16 cellular contexts compared by ENCODE assay signal in the genomic region with DNA sequence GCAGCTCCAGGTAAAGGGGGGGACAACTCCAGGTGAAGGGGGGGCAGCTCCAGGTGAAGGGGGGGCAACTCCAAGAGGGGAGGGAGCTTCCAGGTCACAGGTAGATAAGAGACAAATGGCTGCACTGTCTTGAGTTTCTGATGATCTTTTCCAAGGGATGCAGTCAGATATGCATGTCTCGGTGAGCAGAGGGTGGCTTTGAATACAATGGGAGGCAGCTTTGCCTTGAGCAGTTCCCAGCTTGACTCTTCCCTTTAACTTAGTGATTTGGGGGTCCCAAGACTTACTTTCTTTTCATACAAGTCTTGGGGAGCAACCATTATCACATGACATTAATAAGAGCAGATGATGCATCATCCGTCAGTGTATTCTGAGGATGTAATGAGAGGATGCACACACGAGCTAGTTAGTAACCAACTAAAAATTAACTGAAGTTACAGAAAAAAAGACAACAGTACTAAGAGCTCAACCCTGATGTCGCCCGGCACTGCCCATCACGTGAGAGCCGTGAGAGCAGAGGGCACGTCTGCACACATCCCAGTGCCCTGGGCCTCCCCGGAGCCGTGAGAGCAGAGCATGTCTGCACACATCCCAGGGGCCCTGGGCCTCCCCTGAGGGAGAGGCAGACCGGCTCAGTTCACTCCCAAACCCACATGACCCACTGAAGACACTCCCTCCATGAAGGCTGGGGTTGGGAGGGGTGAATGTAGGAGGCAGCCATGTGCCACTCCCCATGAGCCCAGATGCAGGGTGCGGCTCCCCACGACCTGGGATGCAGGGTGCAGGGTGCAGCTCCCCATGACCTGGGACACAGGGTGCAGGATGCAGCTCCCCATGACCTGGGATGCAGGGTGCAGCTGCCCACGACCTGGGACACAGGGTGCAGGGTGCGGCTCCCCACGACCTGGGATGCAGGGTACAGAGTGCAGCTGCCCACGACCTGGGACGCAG. TPM values are rescaled to one million over a fixed set of nuclear protein-coding genes. Genes with fewer than 3 reads are reported as not detected.
A peak's percentile ranks its signal among the peaks of the same experiment; 100 is the strongest.
DNase-seq lines count a peak whose midpoint lies in the region; ATAC-seq and TF ChIP-seq lines count a peak whose summit lies in the region.
"Had no signal": no experiment of that assay in that cellular context is flagged by ENCODE, and none has a peak within 500 bp of the region (broad histone marks: within the 10 kb centered on the region; RNA-seq: fewer than 3 reads in every experiment).

No MANE protein-coding gene starts in this region.

- H3K36me3 ChIP-seq in effector memory CD4-positive, alpha-beta T cell (ENCODE audit: control insufficient read depth, insufficient read depth, low read length): no peaks in the 10 kb centered on the region
- no peaks in the 10 kb centered on the region for H3K36me3 ChIP-seq in body of pancreas (replicated peaks in 1 of 2; ENCODE audit: insufficient read depth in 1 of 2, low read depth in 2 of 2)
- H3K36me3 ChIP-seq: gastrocnemius medialis, sigmoid colon had no signal

- intact Hi-C loops in body of pancreas (cut with DNase I): no loop called here

- no peak overlapping the region for H3K4me3 Mint-ChIP-seq in activated T-cell treated with anti-CD3 and anti-CD28 coated beads, Interleukin-2, amount 50 U/mL, for 72 hours
- H3K4me3 Mint-ChIP-seq: naive B cell had no signal

- no peak for ATAC-seq in body of pancreas
- ATAC-seq in activated T-cell treated with anti-CD3 and anti-CD28 coated beads, Interleukin-2, amount 50 U/mL, for 72 hours (replicated peaks in 1 of 2): no peak
- ATAC-seq: gastrocnemius medialis had no signal

- DNase-seq in HPDE6-E6E7 (ENCODE audit: extremely low spot score): peak; percentile 76
- DNase-seq in foreskin melanocyte: peak; percentile 55
- DNase-seq in retina: peak; percentile 37
- no peak for DNase-seq in GM13977 (ENCODE audit: low spot score)
- no peak for DNase-seq in effector memory CD4-positive, alpha-beta T cell
- no peak for DNase-seq in body of pancreas
- DNase-seq in activated T-cell treated with anti-CD3 and anti-CD28 coated beads, Interleukin-2, amount 50 U/mL, for 72 hours: no peak
- DNase-seq: activated CD4-positive, CD25-positive, alpha-beta regulatory T cell treated with anti-CD3 and anti-CD28 coated beads, Interleukin-2, amount 50 U/mL, for 72 hours; activated T-cell treated with anti-CD3 and anti-CD28 coated beads, Interleukin-2, amount 50 U/mL, for 1 hour; gastrocnemius medialis; kidney glomerular epithelial cell; naive B cell; NCI-H2081 treated with DMSO at 0.1 percent for 48 hours; NK-92 treated with Interleukin-12 subunit alpha and Interleukin-12 subunit beta, amount 100 ng/mL, for 24 hours had no signal

- H3K36me3 Mint-ChIP-seq in activated T-cell treated with anti-CD3 and anti-CD28 coated beads, Interleukin-2, amount 50 U/mL, for 72 hours (ENCODE audit: insufficient read depth in 2 of 2): no peaks in the 10 kb centered on the region
- H3K36me3 Mint-ChIP-seq: naive B cell had no signal

- H3K4me1 ChIP-seq in effector memory CD4-positive, alpha-beta T cell (ENCODE audit: control insufficient read depth, insufficient read depth, low read length, poor library complexity, severe bottlenecking): no peaks in the 10 kb centered on the region
- no peaks in the 10 kb centered on the region for H3K4me1 ChIP-seq in body of pancreas

- H3K27ac ChIP-seq in VCaP (peak overlapping the region; percentile 61), body of pancreas (no peak overlapping the region)
- no peak overlapping the region for H3K27ac ChIP-seq in effector memory CD4-positive, alpha-beta T cell (ENCODE audit: insufficient read depth, low read length, poor library complexity, severe bottlenecking)
- H3K27ac ChIP-seq: gastrocnemius medialis had no signal

- no peaks in the 10 kb centered on the region for H3K9me3 ChIP-seq in effector memory CD4-positive, alpha-beta T cell (ENCODE audit: control insufficient read depth, low read length)
- no peaks in the 10 kb centered on the region for H3K9me3 ChIP-seq in body of pancreas
- H3K9me3 ChIP-seq: gastrocnemius medialis, sigmoid colon had no signal

- no peaks in the 10 kb centered on the region for H3K9me3 Mint-ChIP-seq in activated T-cell treated with anti-CD3 and anti-CD28 coated beads, Interleukin-2, amount 50 U/mL, for 72 hours
- H3K9me3 Mint-ChIP-seq: naive B cell had no signal

- no peaks in the 10 kb centered on the region for H3K27me3 ChIP-seq in effector memory CD4-positive, alpha-beta T cell (replicated peaks; ENCODE audit: control insufficient read depth, insufficient read depth, low read length, poor library complexity, severe bottlenecking)
- H3K27me3 ChIP-seq in body of pancreas: no peaks in the 10 kb centered on the region
- H3K27me3 ChIP-seq: gastrocnemius medialis, sigmoid colon had no signal

- H3K4me1 Mint-ChIP-seq in activated T-cell treated with anti-CD3 and anti-CD28 coated beads, Interleukin-2, amount 50 U/mL, for 72 hours (ENCODE audit: low read depth): peaks cover 3% of the 10 kb centered on the region

- no peak overlapping the region for H3K27ac Mint-ChIP-seq in activated T-cell treated with anti-CD3 and anti-CD28 coated beads, Interleukin-2, amount 50 U/mL, for 72 hours

- TF ChIP-seq CTCF in VCaP (conservative IDR thresholded peaks at IDR 0.05) (no peak), GM13977 (IDR thresholded peaks at IDR 0.05; ENCODE audit: extremely low read depth, insufficient read depth, missing control alignments) (no peak), body of pancreas (IDR thresholded peaks at IDR 0.05) (no peak)

- TF ChIP-seq POLR2A in body of pancreas (IDR thresholded peaks at IDR 0.05): no peak

- no peaks in the 10 kb centered on the region for H3K27me3 Mint-ChIP-seq in activated T-cell treated with anti-CD3 and anti-CD28 coated beads, Interleukin-2, amount 50 U/mL, for 72 hours (ENCODE audit: low read depth)

- in situ Hi-C loops in GM13977 (cut with MboI; ENCODE audit: low pct_unique_long_range_greater_than_20kb, low sequenced_read_pairs, unreplicated experiment): no loop called here

- 54 to 59% methylated on average over 17 of the region's 18 CpGs for WGBS in body of pancreas, 2 donors

- no peak overlapping the region for H3K4me3 ChIP-seq in effector memory CD4-positive, alpha-beta T cell (ENCODE audit: insufficient read depth, low read depth, low read length, poor library complexity, severe bottlenecking)
- H3K4me3 ChIP-seq in body of pancreas: no peak overlapping the region
- H3K4me3 ChIP-seq: gastrocnemius medialis, sigmoid colon had no signal

RNA-seq across cellular contexts. Expression of gene PXDN, which starts 39.4 kb away (rescaled TPM):
- total RNA-seq in body of pancreas: 10 to 100 TPM in 1 of 2 donors, 1 to 10 TPM in 1; 7.0 to 41.9 TPM
- total RNA-seq in activated T-cell treated with anti-CD3 and anti-CD28 coated beads, Interleukin-2, amount 50 U/mL, for 72 hours: 1 to 10 TPM in 1 of 2 donors, under 1 TPM in 1; 0.25 to 1.8 TPM

Comparison
In these comparisons a context has a peak if more than half of its experiments do, and no peak if none do; other contexts are left out.
1. DNase-seq: peak in HPDE6-E6E7 (single experiment), foreskin melanocyte (single experiment) and retina (single experiment); none in GM13977 (single experiment), effector memory CD4-positive, alpha-beta T cell (0 of 3), body of pancreas (0 of 4) and activated T-cell treated with anti-CD3 and anti-CD28 coated beads, Interleukin-2, amount 50 U/mL, for 72 hours (0 of 2).